8 cellular contexts compared by ENCODE assay signal in genomic region chr1:231550448-231550781, GRCh38. TPM values are rescaled to one million over a fixed set of nuclear protein-coding genes. Genes with fewer than 3 reads are reported as not detected.
DNase-seq lines count a peak whose midpoint lies in the region; ATAC-seq and TF ChIP-seq lines count a peak whose summit lies in the region.

No MANE protein-coding gene starts in this region.

- no peaks in the 10 kb centered on the region for H3K9me3 Mint-ChIP-seq in CD14-positive monocyte

- DNase-seq in CD14-positive monocyte (ENCODE audit: low spot score) (no peak), RPMI8226 (peak; percentile 32), fibroblast of pulmonary artery (ENCODE audit: low read depth) (peak; percentile 19), NCI-H1694 treated with DMSO at 0.1 percent for 48 hours (lab: John Stamatoyannopoulos, UW) (no peak), LoVo (ENCODE audit: low spot score) (no peak), SKM-1 (lab: John Stamatoyannopoulos, UW; ENCODE audit: unreplicated experiment) (no peak), NCI-H1694 (lab: John Stamatoyannopoulos, UW) (no peak)

- intact Hi-C loops in CD14-positive monocyte (cut with micrococcal nuclease) = no loop called here

- no peak overlapping the region for H3K27ac Mint-ChIP-seq in CD14-positive monocyte

- H3K4me1 Mint-ChIP-seq in CD14-positive monocyte = peaks cover 6% of the 10 kb centered on the region

- H3K27me3 Mint-ChIP-seq in CD14-positive monocyte (ENCODE audit: low read depth in 3 of 3) = no peaks in the 10 kb centered on the region

- H3K4me3 ChIP-seq in fibroblast of pulmonary artery (replicated peaks; ENCODE audit: low read depth, low read length) = no peak overlapping the region

- peak; percentile 66 for ATAC-seq in GM18907 (IDR thresholded peaks at IDR 0.05; ENCODE audit: unreplicated experiment)

- peak; percentile 58 for TF ChIP-seq CTCF in CD14-positive monocyte (IDR thresholded peaks at IDR 0.05)
- TF ChIP-seq CTCF in fibroblast of pulmonary artery (IDR thresholded peaks at IDR 0.05; ENCODE audit: low read length, missing control alignments) = peak; percentile 49

- no peak overlapping the region for H3K4me3 Mint-ChIP-seq in CD14-positive monocyte

- H3K36me3 Mint-ChIP-seq in CD14-positive monocyte = peaks cover 50 to 69% of the 10 kb centered on the region in 2 donors

RNA-seq across cellular contexts. Expression of gene TSNAX, which starts 21.9 kb away (rescaled TPM):
- 10 to 100 TPM; 82.0 to 86.9 TPM for polyA plus RNA-seq in CD14-positive monocyte

Comparison
In these comparisons a context has a peak if more than half of its experiments do, and no peak if none do; other contexts are left out.
1. DNase-seq: peak in RPMI8226 (single experiment) and fibroblast of pulmonary artery (single experiment); none in CD14-positive monocyte (single experiment), NCI-H1694 treated with DMSO at 0.1 percent for 48 hours (single experiment), LoVo (single experiment), SKM-1 (single experiment) and NCI-H1694 (single experiment).